1 cellular context compared by ENCODE assay signal in genomic region chr20:6169251-6169650, GRCh38.
TF ChIP-seq lines count a peak whose summit lies in the region.

No MANE protein-coding gene starts in this region.

TF ChIP-seq in SK-N-SH, 30 proteins besides CTCF, POLR2A, EP300 and RAD21 (continued from another document):
- TF ChIP-seq REST (IDR thresholded peaks at IDR 0.05; ENCODE audit: low read depth, low read length) (no peak), NRF1 (IDR thresholded peaks at IDR 0.05; ENCODE audit: low read depth, low read length) (no peak), SMC3 (IDR thresholded peaks at IDR 0.05; ENCODE audit: low read depth, low read length) (no peak), TCF12 (IDR thresholded peaks at IDR 0.05) (no peak), GATA2 (CRISPR knock-in tag; IDR thresholded peaks at IDR 0.05) (no peak), RCOR1 (IDR thresholded peaks at IDR 0.05; ENCODE audit: low read length) (no peak)
